Comparison of ENCODE assay signal across 9 cellular contexts in genomic region chr15:78440375-78441373, GRCh38. TPM values are rescaled to one million over a fixed set of nuclear protein-coding genes. Genes with fewer than 3 reads are reported as not detected.
DNase-seq lines count a peak whose midpoint lies in the region; ATAC-seq and TF ChIP-seq lines count a peak whose summit lies in the region.
"Had no signal": no experiment of that assay in that cellular context is flagged by ENCODE, and none has a peak within 500 bp of the region (broad histone marks: within the 10 kb centered on the region; RNA-seq: fewer than 3 reads in every experiment).

No MANE protein-coding gene starts in this region.

- no peak for ATAC-seq in DND-41 (ENCODE audit: insufficient read depth, low read depth)
- no peak for ATAC-seq in HG03442 (IDR thresholded peaks at IDR 0.05; ENCODE audit: unreplicated experiment)
- ATAC-seq: mucosa of descending colon had no signal

- H3K36me3 ChIP-seq in BLaER1 (peaks cover 58% of the 10 kb centered on the region), DND-41 (ENCODE audit: insufficient read depth, low read length) (peaks cover 45% of the 10 kb centered on the region)

- H3K9ac ChIP-seq in BLaER1: no peak overlapping the region
- peak overlapping the region; percentile 12; the same call in 1 of the 2 replicates for H3K9ac ChIP-seq in DND-41 (ENCODE audit: low read depth, low read length)

- H4K20me1 ChIP-seq in BLaER1 (peaks cover 70% of the 10 kb centered on the region), DND-41 (ENCODE audit: insufficient read depth, low read length) (peaks cover 23% of the 10 kb centered on the region; the same call in 1 of the 2 replicates)

- peak overlapping the region; percentile 77 for H3K4me2 ChIP-seq in BLaER1
- H3K4me2 ChIP-seq in DND-41 (ENCODE audit: insufficient read depth, low read length): peak overlapping the region; percentile 90

- H3K4me1 ChIP-seq in BLaER1 (peaks cover 32% of the 10 kb centered on the region), DND-41 (ENCODE audit: insufficient read depth, low read length) (peaks cover 41% of the 10 kb centered on the region)

- H3K9me3 Mint-ChIP-seq in activated T-helper 1 cell treated with anti-CD3 and anti-CD28 coated beads, Interleukin-12 subunit alpha, Interleukin-12 subunit beta, Interleukin-2, Interleukin-4 antibody, amounts not matched to agents 30 ng/mL and 10 ng/mL and 1 ng/mL, durations not matched to agents 14 hours and 24 hours and 36 hours: no peaks in the 10 kb centered on the region
- H3K9me3 Mint-ChIP-seq in mesothelial cell of epicardium: no peaks in the 10 kb centered on the region

- H3K27me3 Mint-ChIP-seq in activated T-helper 1 cell treated with anti-CD3 and anti-CD28 coated beads, Interleukin-12 subunit alpha, Interleukin-12 subunit beta, Interleukin-2, Interleukin-4 antibody, amounts not matched to agents 30 ng/mL and 10 ng/mL and 1 ng/mL, durations not matched to agents 14 hours and 24 hours and 36 hours (ENCODE audit: insufficient read depth): no peaks in the 10 kb centered on the region
- no peaks in the 10 kb centered on the region for H3K27me3 Mint-ChIP-seq in mesothelial cell of epicardium (ENCODE audit: low read depth)

- H3K27ac ChIP-seq in BLaER1 (no peak overlapping the region), DND-41 (ENCODE audit: low read length) (no peak overlapping the region)

- peaks cover 59% of the 10 kb centered on the region for H3K4me1 Mint-ChIP-seq in activated T-helper 1 cell treated with anti-CD3 and anti-CD28 coated beads, Interleukin-12 subunit alpha, Interleukin-12 subunit beta, Interleukin-2, Interleukin-4 antibody, amounts not matched to agents 30 ng/mL and 10 ng/mL and 1 ng/mL, durations not matched to agents 14 hours and 24 hours and 36 hours (ENCODE audit: low read depth)
- H3K4me1 Mint-ChIP-seq in mesothelial cell of epicardium: peaks cover 31% of the 10 kb centered on the region

- peak overlapping the region; percentile 66 for H3K4me3 Mint-ChIP-seq in activated T-helper 1 cell treated with anti-CD3 and anti-CD28 coated beads, Interleukin-12 subunit alpha, Interleukin-12 subunit beta, Interleukin-2, Interleukin-4 antibody, amounts not matched to agents 30 ng/mL and 10 ng/mL and 1 ng/mL, durations not matched to agents 14 hours and 24 hours and 36 hours
- no peak overlapping the region for H3K4me3 Mint-ChIP-seq in mesothelial cell of epicardium

- H3K9me3 ChIP-seq in BLaER1 (no peaks in the 10 kb centered on the region), DND-41 (ENCODE audit: insufficient read depth, low read length, severe bottlenecking) (no peaks in the 10 kb centered on the region)
- H3K9me3 ChIP-seq: mucosa of descending colon had no signal

- TF ChIP-seq CTCF in DND-41 (IDR thresholded peaks at IDR 0.05; ENCODE audit: borderline replicate concordance, extremely low read depth, low read length, poor library complexity, severe bottlenecking) (no peak), mesothelial cell of epicardium (IDR thresholded peaks at IDR 0.05; ENCODE audit: unreplicated experiment) (no peak)

- no peak overlapping the region for H2AFZ ChIP-seq in DND-41 (ENCODE audit: low read depth, low read length)

- H3K27me3 ChIP-seq in BLaER1 (no peaks in the 10 kb centered on the region), DND-41 (ENCODE audit: insufficient read depth, low read length, poor library complexity) (no peaks in the 10 kb centered on the region)

- peaks cover 82% of the 10 kb centered on the region for H3K79me2 ChIP-seq in DND-41 (ENCODE audit: insufficient read depth, low read length)

- intact Hi-C loops in activated T-helper 1 cell treated with anti-CD3 and anti-CD28 coated beads, Interleukin-12 subunit alpha, Interleukin-12 subunit beta, Interleukin-2, Interleukin-4 antibody, amounts not matched to agents 30 ng/mL and 10 ng/mL and 1 ng/mL, durations not matched to agents 14 hours and 24 hours and 36 hours (cut with micrococcal nuclease): loop anchor here (5.0 kb wide), 1 partner anchor 37 kb away; no protein-coding TSS in a partner anchor

- H3K4me3 ChIP-seq in BLaER1 (no peak overlapping the region), DND-41 (ENCODE audit: low read depth in 1 of 2, low read length in 2 of 2) (no peak overlapping the region; a peak in 1 of 4 replicates)
- H3K4me3 ChIP-seq: mucosa of descending colon had no signal

- H3K27ac Mint-ChIP-seq in activated T-helper 1 cell treated with anti-CD3 and anti-CD28 coated beads, Interleukin-12 subunit alpha, Interleukin-12 subunit beta, Interleukin-2, Interleukin-4 antibody, amounts not matched to agents 30 ng/mL and 10 ng/mL and 1 ng/mL, durations not matched to agents 14 hours and 24 hours and 36 hours: peak overlapping the region; percentile 73
- H3K27ac Mint-ChIP-seq in mesothelial cell of epicardium: peak overlapping the region; percentile 64

- no peak for DNase-seq in DND-41
- no peak for DNase-seq in activated T-helper 1 cell treated with anti-CD3 and anti-CD28 coated beads, Interleukin-12 subunit alpha, Interleukin-12 subunit beta, Interleukin-2, Interleukin-4 antibody, amounts not matched to agents 30 ng/mL and 10 ng/mL and 1 ng/mL, durations not matched to agents 14 hours and 24 hours and 36 hours (ENCODE audit: low spot score)
- DNase-seq in mesothelial cell of epicardium (ENCODE audit: low spot score in 2 of 2, unreplicated experiment in 2 of 2): no peak
- DNase-seq in medulla oblongata (ENCODE audit: extremely low spot score): no peak
- DNase-seq in stimulated activated CD8-positive, alpha-beta memory T cell treated with anti-CD3 and anti-CD28 coated beads, Interleukin-4, amount 100 ng/mL, for 48 hours: no peak
- DNase-seq in NCI-H2227 treated with DMSO at 0.1 percent for 48 hours (lab: John Stamatoyannopoulos, UW): no peak
- DNase-seq: mucosa of descending colon had no signal

- peaks cover 28% of the 10 kb centered on the region for H3K36me3 Mint-ChIP-seq in activated T-helper 1 cell treated with anti-CD3 and anti-CD28 coated beads, Interleukin-12 subunit alpha, Interleukin-12 subunit beta, Interleukin-2, Interleukin-4 antibody, amounts not matched to agents 30 ng/mL and 10 ng/mL and 1 ng/mL, durations not matched to agents 14 hours and 24 hours and 36 hours (ENCODE audit: low read depth)
- peaks cover 16% of the 10 kb centered on the region for H3K36me3 Mint-ChIP-seq in mesothelial cell of epicardium

RNA-seq across cellular contexts. Expression of gene IREB2, which starts 2.7 kb away (rescaled TPM):
- 98.0 and 103 TPM in 2 replicates for total RNA-seq in activated T-helper 1 cell treated with anti-CD3 and anti-CD28 coated beads, Interleukin-12 subunit alpha, Interleukin-12 subunit beta, Interleukin-2, Interleukin-4 antibody, amounts not matched to agents 30 ng/mL and 10 ng/mL and 1 ng/mL, durations not matched to agents 14 hours and 24 hours and 36 hours
- total RNA-seq in mesothelial cell of epicardium: 84.9 to 105 TPM (median 90.1 TPM) in 3 replicates
